ENCODE assay signal across 17 cellular contexts in the genomic region with DNA sequence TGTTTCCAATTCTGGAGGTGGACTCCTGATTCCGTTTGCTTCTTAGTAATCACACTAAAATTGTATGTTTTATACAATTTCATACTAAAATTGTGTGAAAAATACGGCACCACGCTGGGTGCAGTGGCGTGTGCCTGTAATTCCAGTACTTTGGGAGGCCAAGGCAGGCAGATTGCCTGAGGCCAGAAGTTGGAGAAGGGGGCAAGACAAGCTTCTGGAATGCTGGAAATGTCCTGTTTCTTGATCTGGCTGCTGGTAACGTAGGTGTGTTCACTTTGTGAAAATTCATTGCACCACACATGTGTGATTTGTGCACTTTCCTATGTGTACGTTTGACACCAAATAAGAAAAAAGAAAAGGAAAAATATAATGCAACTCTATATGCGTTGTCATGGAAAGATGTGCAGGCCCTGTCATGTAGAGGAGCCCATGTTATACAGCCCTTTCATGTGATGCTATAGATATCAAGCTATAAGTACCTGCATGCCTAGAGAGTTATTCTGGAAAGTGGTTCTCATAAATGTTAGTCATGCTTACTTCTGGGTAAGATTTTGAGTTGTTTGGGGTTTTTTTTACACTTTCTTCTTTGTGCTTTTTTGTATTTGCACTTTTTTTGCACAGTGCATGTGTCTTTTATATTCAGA.
"Had no signal": no experiment of that assay in that cellular context is flagged by ENCODE, and none has a peak within 500 bp of the region (broad histone marks: within the 10 kb centered on the region; RNA-seq: fewer than 3 reads in every experiment).

No MANE protein-coding gene starts in this region.

- H3K9me3 Mint-ChIP-seq: IgD-negative memory B cell had no signal

- H3K4me3 Mint-ChIP-seq: IgD-negative memory B cell had no signal

- ATAC-seq: K562, Right ventricle myocardium inferior had no signal

- H3K4me3 ChIP-seq: K562, SJCRH30 had no signal

- DNase-seq: Kasumi-1, MM.1S, NCI-H1092 treated with DMSO at 0.1 percent for 48 hours, NCI-H1436, NCI-H187, NCI-H2029, NCI-H2081 treated with DMSO at 0.1 percent for 48 hours, NCI-H2227 treated with DMSO at 0.1 percent for 48 hours, NCI-H524 treated with DMSO at 0.1 percent for 48 hours, NCI-H69, NCI-H774, RPMI8226, SHP77 treated with DMSO at 0.1 percent for 48 hours, SJCRH30 had no signal

- H3K4me1 Mint-ChIP-seq: IgD-negative memory B cell had no signal
